20 cellular contexts compared by ENCODE assay signal in genomic region chr11:86807356-86807755, GRCh38. TPM values are rescaled to one million over a fixed set of nuclear protein-coding genes. Genes with fewer than 3 reads are reported as not detected.
DNase-seq lines count a peak whose midpoint lies in the region; ATAC-seq, FAIRE-seq and TF ChIP-seq lines count a peak whose summit lies in the region.
"Had no signal": no experiment of that assay in that cellular context is flagged by ENCODE, and none has a peak within 500 bp of the region (broad histone marks: within the 10 kb centered on the region; RNA-seq: fewer than 3 reads in every experiment).

No MANE protein-coding gene starts in this region.

- no peak for ATAC-seq in activated CD4-positive, CD25-positive, alpha-beta regulatory T cell treated with anti-CD3 and anti-CD28 coated beads, Interleukin-2, amount 50 U/mL, for 24 hours

- TF ChIP-seq EP300 in H1 (IDR thresholded peaks at IDR 0.05; ENCODE audit: borderline replicate concordance in 1 of 2, low read depth in 2 of 2, low read length in 2 of 2) (no peak), tibial nerve (IDR thresholded peaks at IDR 0.05) (no peak)

- H3K4me1 ChIP-seq in H1 (replicated peaks in 1 of 4; ENCODE audit: control insufficient read depth in 3 of 4, insufficient read depth in 4 of 4, low read length in 3 of 4) (peaks cover 0 to 5% (median 1%) of the 10 kb centered on the region in 4 experiments; a peak in 2 of 7 replicates), tibial nerve (peaks cover 0 to 70% (median 16%) of the 10 kb centered on the region in 4 donors), BE2C (no peaks in the 10 kb centered on the region)

- H3K27ac Mint-ChIP-seq in activated naive CD4-positive, alpha-beta T cell treated with anti-CD3 and anti-CD28 coated beads, Interleukin-2, amount 50 U/mL, for 24 hours, result peak overlapping the region; percentile 39
- peak overlapping the region; percentile 79 for H3K27ac Mint-ChIP-seq in nephron progenitor cell
- H3K27ac Mint-ChIP-seq: activated naive CD4-positive, alpha-beta T cell treated with anti-CD3 and anti-CD28 coated beads, Interleukin-2, amount 10 ng/mL, durations not matched to agents 7 days and 5 days; CD4-positive, alpha-beta memory T cell had no signal

- H3K9me3 Mint-ChIP-seq in activated naive CD4-positive, alpha-beta T cell treated with anti-CD3 and anti-CD28 coated beads, Interleukin-2, amount 50 U/mL, for 24 hours, result no peaks in the 10 kb centered on the region
- no peaks in the 10 kb centered on the region for H3K9me3 Mint-ChIP-seq in nephron progenitor cell
- H3K9me3 Mint-ChIP-seq: activated naive CD4-positive, alpha-beta T cell treated with anti-CD3 and anti-CD28 coated beads, Interleukin-2, amount 10 ng/mL, durations not matched to agents 7 days and 5 days; CD4-positive, alpha-beta memory T cell had no signal

- TF ChIP-seq POLR2A in H1 (IDR thresholded peaks at IDR 0.05; ENCODE audit: control extremely low read depth in 1 of 2, low read depth in 2 of 2, low read length in 2 of 2) (no peak), tibial nerve (IDR thresholded peaks at IDR 0.05) (no peak)

- H2BK20ac ChIP-seq in H1 (ENCODE audit: low read length), result no peak overlapping the region

- H3K23me2 ChIP-seq in H1 (ENCODE audit: low read depth, low read length), result no peaks in the 10 kb centered on the region

- H3K56ac ChIP-seq in H1 (replicated peaks; ENCODE audit: insufficient read length, low read depth, low read length), result no peak overlapping the region

- no peak overlapping the region for H4K8ac ChIP-seq in H1 (ENCODE audit: extremely low read depth, insufficient read depth, low read length)

- H3K4me3 Mint-ChIP-seq in activated naive CD4-positive, alpha-beta T cell treated with anti-CD3 and anti-CD28 coated beads, Interleukin-2, amount 50 U/mL, for 24 hours, result no peak overlapping the region
- H3K4me3 Mint-ChIP-seq in nephron progenitor cell, result peak overlapping the region; percentile 19
- H3K4me3 Mint-ChIP-seq: activated naive CD4-positive, alpha-beta T cell treated with anti-CD3 and anti-CD28 coated beads, Interleukin-2, amount 10 ng/mL, durations not matched to agents 7 days and 5 days; CD4-positive, alpha-beta memory T cell had no signal

- 79% methylated on average over 5 of the region's 5 CpGs; no CpG with 5 or more reads in 1 of the 2 experiments for WGBS in H1 (ENCODE audit: extremely low coverage in 1 of 2, insufficient coverage in 1 of 2, insufficient read length in 1 of 2, insufficient replicate concordance in 2 of 2, low coverage in 1 of 2, low lambda C conversion rate in 2 of 2, missing lambda C conversion rate in 1 of 2), 2 experiments
- WGBS in tibial nerve, 2 donors, result 56 to 58% methylated on average over 5 of the region's 5 CpGs

- peaks cover 31% of the 10 kb centered on the region for H3K4me1 Mint-ChIP-seq in activated naive CD4-positive, alpha-beta T cell treated with anti-CD3 and anti-CD28 coated beads, Interleukin-2, amount 50 U/mL, for 24 hours
- peaks cover 87% of the 10 kb centered on the region for H3K4me1 Mint-ChIP-seq in nephron progenitor cell

- no peak overlapping the region for H4K91ac ChIP-seq in H1 (replicated peaks; ENCODE audit: insufficient read length, low read length)

- no peak for FAIRE-seq in H1 (lab: Jason Lieb, UNC)
- FAIRE-seq: G401.6 had no signal

- no peaks in the 10 kb centered on the region for H3K36me3 ChIP-seq in H1 (ENCODE audit: control insufficient read depth in 2 of 4, insufficient read depth in 4 of 4, low read length in 3 of 4)
- H3K36me3 ChIP-seq in tibial nerve, result no peaks in the 10 kb centered on the region
- H3K36me3 ChIP-seq in BE2C, result no peaks in the 10 kb centered on the region

- no peak overlapping the region for H3K4me2 ChIP-seq in H1 (ENCODE audit: insufficient read depth in 1 of 2, low read depth in 2 of 2, low read length in 2 of 2)
- H3K4me2 ChIP-seq: PC-9 had no signal

- no peak overlapping the region for H2BK12ac ChIP-seq in H1 (ENCODE audit: low read depth, low read length)

- H3K27ac ChIP-seq in H1 (ENCODE audit: low read depth, low read length) (no peak overlapping the region), tibial nerve (peak overlapping the region in 3 of 4 donors; percentile 22 to 64 (median 48))
- H3K27ac ChIP-seq: PC-9 had no signal

- H2BK15ac ChIP-seq in H1 (ENCODE audit: low read length), result peak overlapping the region; percentile 4; the same call in 1 of the 2 replicates

- H3K27me3 ChIP-seq in H1 (replicated peaks in 1 of 4; ENCODE audit: control insufficient read depth in 3 of 4, extremely low read depth in 1 of 4, insufficient read depth in 3 of 4, low read length in 3 of 4), result no peaks in the 10 kb centered on the region
- H3K27me3 ChIP-seq in tibial nerve, result no peaks in the 10 kb centered on the region
- H3K27me3 ChIP-seq in BE2C, result peaks cover 47% of the 10 kb centered on the region

- H3K9me3 ChIP-seq in H1 (ENCODE audit: insufficient read depth in 2 of 2, low read depth in 1 of 2, low read length in 1 of 2), result no peaks in the 10 kb centered on the region
- H3K9me3 ChIP-seq in tibial nerve, result no peaks in the 10 kb centered on the region
- no peaks in the 10 kb centered on the region; the same call in 1 of the 2 replicates for H3K9me3 ChIP-seq in BE2C

- H3K4ac ChIP-seq in H1 (replicated peaks; ENCODE audit: insufficient read length, low read depth, low read length), result no peak overlapping the region

- no peak overlapping the region for H2BK120ac ChIP-seq in H1 (replicated peaks; ENCODE audit: low read depth, low read length)

- CTCF ChIA-PET in H1 (lab: Charles Lee; ENCODE audit: partially characterized antibody), result interaction anchor here (0.8 to 1.6 kb wide), 6 partner anchors 10 to 447 kb away, joined by 3 to 6 read pairs (median 4); no protein-coding TSS in a partner anchor

- H2AFZ ChIP-seq in H1 (ENCODE audit: low read length), result no peak overlapping the region
- H2AFZ ChIP-seq: PC-9 had no signal

- H3K79me1 ChIP-seq in H1 (ENCODE audit: low read depth, low read length), result no peaks in the 10 kb centered on the region

- H3K4me3 ChIP-seq in H1 (ENCODE audit: extremely low read depth in 1 of 4, insufficient read depth in 2 of 4, low read depth in 3 of 4, low read length in 4 of 4) (no peak overlapping the region), tibial nerve (no peak overlapping the region), BE2C (ENCODE audit: low read depth, low read length) (no peak overlapping the region)
- H3K4me3 ChIP-seq: PC-9 had no signal

- no peak overlapping the region for H3K14ac ChIP-seq in H1 (ENCODE audit: insufficient read length)

- no peaks in the 10 kb centered on the region for H4K20me1 ChIP-seq in H1 (replicated peaks in 1 of 2; ENCODE audit: control insufficient read depth in 1 of 2, insufficient read depth in 2 of 2, low read length in 2 of 2)

- no peaks in the 10 kb centered on the region for H3K36me3 Mint-ChIP-seq in activated naive CD4-positive, alpha-beta T cell treated with anti-CD3 and anti-CD28 coated beads, Interleukin-2, amount 50 U/mL, for 24 hours
- H3K36me3 Mint-ChIP-seq in nephron progenitor cell (ENCODE audit: low read depth), result peaks cover 17% of the 10 kb centered on the region
- H3K36me3 Mint-ChIP-seq: activated naive CD4-positive, alpha-beta T cell treated with anti-CD3 and anti-CD28 coated beads, Interleukin-2, amount 10 ng/mL, durations not matched to agents 7 days and 5 days; CD4-positive, alpha-beta memory T cell had no signal

- H3K23ac ChIP-seq in H1 (ENCODE audit: insufficient read length), result no peak overlapping the region

- H4K5ac ChIP-seq in H1 (ENCODE audit: insufficient read length, low read depth, low read length), result no peak overlapping the region

- no peak overlapping the region for H3K9ac ChIP-seq in H1 (replicated peaks in 1 of 4; ENCODE audit: extremely low read depth in 1 of 4, low read depth in 3 of 4, low read length in 3 of 4)

- H2BK5ac ChIP-seq in H1 (ENCODE audit: low read depth, low read length), result no peak overlapping the region

- TF ChIP-seq CTCF in H1 (IDR thresholded peaks at IDR 0.05; ENCODE audit: control extremely low read depth in 1 of 3, insufficient read depth in 1 of 3, low read depth in 1 of 3, low read length in 3 of 3) (no peak), nephron progenitor cell (IDR thresholded peaks at IDR 0.05) (no peak), tibial nerve (IDR thresholded peaks at IDR 0.05) (no peak), BE2C (IDR thresholded peaks at IDR 0.05; ENCODE audit: low read depth, low read length) (no peak)

- H3K18ac ChIP-seq in H1 (ENCODE audit: extremely low read depth, low read length), result no peak overlapping the region

- TF ChIP-seq RAD21 in H1 (IDR thresholded peaks at IDR 0.05 in 1 of 2, conservative IDR thresholded peaks at IDR 0.05 in 1 of 2; ENCODE audit: low read depth in 2 of 2, low read length in 2 of 2), result no peak

- no peak for DNase-seq in activated naive CD4-positive, alpha-beta T cell treated with anti-CD3 and anti-CD28 coated beads, Interleukin-2, amount 50 U/mL, for 16 hours
- DNase-seq in H1 (ENCODE audit: low read depth in 1 of 2, low spot score in 2 of 2) (no peak), nephron progenitor cell (no peak), tibial nerve (ENCODE audit: low spot score in 2 of 2) (no peak), BE2C (no peak)
- DNase-seq in activated effector memory CD4-positive, alpha-beta T cell treated with Interleukin-2 at 50 U/mL for 16 hours, result no peak
- DNase-seq: activated CD4-positive, CD25-positive, alpha-beta regulatory T cell treated with anti-CD3 and anti-CD28 coated beads, Interleukin-2, amount 50 U/mL, for 72 hours; activated naive CD4-positive, alpha-beta T cell treated with anti-CD3 and anti-CD28 coated beads, Interleukin-2, amount 10 ng/mL, durations not matched to agents 7 days and 5 days; CD4-positive, alpha-beta memory T cell; head of caudate nucleus; mammary epithelial cell; NCI-H2081 treated with DMSO at 0.1 percent for 48 hours; NCI-H446 treated with DMSO at 0.1 percent for 48 hours; NK-92 treated with Interleukin-12 subunit alpha and Interleukin-12 subunit beta, amount 100 ng/mL, for 24 hours; PC-9; SHP77 treated with DMSO at 0.1 percent for 48 hours; SW 1271 had no signal

- H3K27me3 Mint-ChIP-seq in activated naive CD4-positive, alpha-beta T cell treated with anti-CD3 and anti-CD28 coated beads, Interleukin-2, amount 50 U/mL, for 24 hours, result peaks cover 20% of the 10 kb centered on the region
- no peaks in the 10 kb centered on the region for H3K27me3 Mint-ChIP-seq in nephron progenitor cell (ENCODE audit: low read depth, poor library complexity)

- H3K79me2 ChIP-seq in H1 (ENCODE audit: control insufficient read depth in 1 of 2, insufficient read depth in 2 of 2, low read length in 2 of 2), result no peaks in the 10 kb centered on the region

- H2AK5ac ChIP-seq in H1 (ENCODE audit: low read depth, low read length), result no peak overlapping the region

- POLR2A ChIA-PET in H1 (lab: Charles Lee; ENCODE audit: partially characterized antibody), result no interaction called here

RNA-seq across cellular contexts. Expression of gene PRSS23, which starts 7.0 kb away (rescaled TPM):
- total RNA-seq in H1 (2021; fragmentation: NEBNext Ultra II Directional; extraction: Animal tissue kit (Norgen Biotek cat#: 25700)), result 5.0 and 5.6 TPM in 2 replicates
- 3.3 and 4.4 TPM in 2 replicates for polyA plus RNA-seq in H1 (2011; rRNA removed)
- polyA plus RNA-seq in H1 (2011; cell fraction: cytosol; rRNA removed), result 2.6 TPM
- 2.5 TPM for polyA plus RNA-seq in H1 (2011; cell fraction: nucleus; rRNA removed)
- polyA plus RNA-seq in H1 (2012, experiment 1 of 2), result 6.0 to 6.8 TPM (median 6.6 TPM) in 4 replicates
- 2.5 TPM for polyA plus RNA-seq in H1 (2012, experiment 2 of 2)
- polyA plus RNA-seq in H1 (2013, experiment 1 of 2), result 5.8 TPM
- 7.9 TPM for polyA plus RNA-seq in H1 (2013, experiment 2 of 2)
- polyA minus RNA-seq in H1 (2011; rRNA and poly(A)+ RNA removed), result 5.7 and 10.5 TPM in 2 replicates
- 7.8 TPM for polyA minus RNA-seq in H1 (2011; cell fraction: cytosol; rRNA and poly(A)+ RNA removed)
- polyA minus RNA-seq in H1 (2011; cell fraction: nucleus; rRNA and poly(A)+ RNA removed), result 5.1 TPM
- total RNA-seq in tibial nerve, result 10 to 100 TPM; 11.9 to 36.3 (median 29.0) TPM
- polyA plus RNA-seq in BE2C (2012; ENCODE audit: insufficient read depth, insufficient read length, low read depth), result 0.49 TPM
- total RNA-seq: CD4-positive, alpha-beta memory T cell had no signal
